Comparison of ENCODE assay signal across 8 cellular contexts in genomic region chr5:98309785-98310566, GRCh38.
A peak's percentile ranks its signal among the peaks of the same experiment; 100 is the strongest.
DNase-seq lines count a peak whose midpoint lies in the region; ATAC-seq and TF ChIP-seq lines count a peak whose summit lies in the region.

No MANE protein-coding gene starts in this region.

- H3K9ac ChIP-seq in mesenchymal stem cell (ENCODE audit: low read length): peak overlapping the region; percentile 90

- 36 to 57% methylated on average over 7 of the region's 7 CpGs for WGBS in body of pancreas, 2 donors
- 0% methylated on average over 7 of the region's 7 CpGs for WGBS in mesenchymal stem cell

- H2AFZ ChIP-seq in mesenchymal stem cell (ENCODE audit: low read depth, low read length): peak overlapping the region; percentile 58

- TF ChIP-seq POLR2A in body of pancreas (IDR thresholded peaks at IDR 0.05): no peak

- intact Hi-C loops in body of pancreas (cut with DNase I): no loop called here
- intact Hi-C loops in Caco-2 (cut with micrococcal nuclease; ENCODE audit: unreplicated experiment): no loop called here

- CTCF ChIA-PET in Caco-2 (lab: Charles Lee): no interaction called here

- POLR2A ChIA-PET in Caco-2 (lab: Charles Lee): no interaction called here

- no peak overlapping the region for H3K27ac ChIP-seq in body of pancreas
- peak overlapping the region; percentile 92 for H3K27ac ChIP-seq in mesenchymal stem cell (ENCODE audit: low read length, poor library complexity, severe bottlenecking)

- H2BK120ac ChIP-seq in mesenchymal stem cell (ENCODE audit: low read depth, low read length): no peak overlapping the region

- H3K27me3 Mint-ChIP-seq in Caco-2 (ENCODE audit: insufficient read depth, unreplicated experiment): no peaks in the 10 kb centered on the region

- H2BK15ac ChIP-seq in mesenchymal stem cell (ENCODE audit: low read depth, poor library complexity, severe bottlenecking): no peak overlapping the region

- ATAC-seq in HG02642 (IDR thresholded peaks at IDR 0.05; ENCODE audit: poor library complexity, unreplicated experiment) (peak; percentile 70), body of pancreas (peak; percentile 40)

- H3K4me3 Mint-ChIP-seq in Caco-2 (ENCODE audit: unreplicated experiment): no peak overlapping the region

- peak overlapping the region in 1 of 2 experiments; percentile 92 for H3K4ac ChIP-seq in mesenchymal stem cell (ENCODE audit: low read depth in 1 of 2, low read length in 2 of 2)

- H3K14ac ChIP-seq in mesenchymal stem cell (ENCODE audit: low read length in 2 of 2): peak overlapping the region in 1 of 2 experiments; percentile 41

- peak overlapping the region; percentile 14 for H2AK5ac ChIP-seq in mesenchymal stem cell (ENCODE audit: low read length, severe bottlenecking)

- H3K27me3 ChIP-seq in body of pancreas (no peaks in the 10 kb centered on the region), mesenchymal stem cell (ENCODE audit: control insufficient read depth in 1 of 2, insufficient read depth in 1 of 2, low read length in 2 of 2) (no peaks in the 10 kb centered on the region), Caco-2 (replicated peaks; ENCODE audit: control insufficient read depth, insufficient read depth, low read length) (no peaks in the 10 kb centered on the region)

- peak overlapping the region; percentile 87 to 97 for H3K18ac ChIP-seq in mesenchymal stem cell (ENCODE audit: low read depth in 1 of 2, low read length in 2 of 2)

- H3K9me3 Mint-ChIP-seq in Caco-2 (ENCODE audit: unreplicated experiment): no peaks in the 10 kb centered on the region

- H4K8ac ChIP-seq in mesenchymal stem cell (ENCODE audit: low read length): peak overlapping the region; percentile 90

- no peak overlapping the region for H4K91ac ChIP-seq in mesenchymal stem cell (ENCODE audit: low read length)

- peak overlapping the region; percentile 6 for H3K4me2 ChIP-seq in mesenchymal stem cell (ENCODE audit: low read length, poor library complexity, severe bottlenecking)

- no TSS peak for BruUV-seq in Caco-2 (replicated peaks; lab: Mats Ljungman, UMichigan)

- H3K36me3 Mint-ChIP-seq in Caco-2 (ENCODE audit: insufficient read depth, unreplicated experiment): no peaks in the 10 kb centered on the region

- no peaks in the 10 kb centered on the region for H3K4me1 Mint-ChIP-seq in Caco-2 (ENCODE audit: low read depth, unreplicated experiment)

- no peaks in the 10 kb centered on the region for H3K36me3 ChIP-seq in body of pancreas (replicated peaks in 1 of 2; ENCODE audit: insufficient read depth in 1 of 2, low read depth in 2 of 2)
- no peaks in the 10 kb centered on the region for H3K36me3 ChIP-seq in mesenchymal stem cell (ENCODE audit: control insufficient read depth in 1 of 2, insufficient read depth in 2 of 2, low read depth in 1 of 2, low read length in 2 of 2)
- no peaks in the 10 kb centered on the region for H3K36me3 ChIP-seq in Caco-2 (ENCODE audit: control insufficient read depth, insufficient read depth, low read length)

- no peaks in the 10 kb centered on the region for H3K79me1 ChIP-seq in mesenchymal stem cell (replicated peaks; ENCODE audit: low read length, poor library complexity, severe bottlenecking)

- no peaks in the 10 kb centered on the region for H3K4me1 ChIP-seq in body of pancreas
- H3K4me1 ChIP-seq in mesenchymal stem cell (ENCODE audit: control insufficient read depth, insufficient read depth, low read depth, low read length): peaks cover 3% of the 10 kb centered on the region
- no peaks in the 10 kb centered on the region for H3K4me1 ChIP-seq in Caco-2

- DNase-seq in stimulated activated CD4-positive, alpha-beta T cell treated with anti-CD3 and anti-CD28 coated beads, Interleukin-1b, Interleukin-23, amount 100 ng/mL, for 48 hours: peak; percentile 22
- DNase-seq in stimulated activated CD4-positive, alpha-beta T cell treated with anti-CD3 and anti-CD28 coated beads, Interleukin-4, amount 100 ng/mL, for 24 hours: no peak
- DNase-seq in NCI-H226: peak; percentile 96
- DNase-seq in body of pancreas: peak in 1 of 4 donors; percentile 6
- DNase-seq in mesenchymal stem cell: peak; percentile 100
- DNase-seq in Caco-2: no peak
- DNase-seq in NCI-H82 treated with DMSO at 0.1 percent for 48 hours (lab: John Stamatoyannopoulos, UW; ENCODE audit: unreplicated experiment): no peak

- H3K4me3 ChIP-seq in body of pancreas (no peak overlapping the region), mesenchymal stem cell (ENCODE audit: insufficient read depth in 1 of 2, low read depth in 1 of 2, low read length in 2 of 2) (peak overlapping the region in 1 of 2 experiments; percentile 58), Caco-2 (ENCODE audit: low read depth, low read length) (no peak overlapping the region)

- H3K9me3 ChIP-seq in body of pancreas (no peaks in the 10 kb centered on the region), mesenchymal stem cell (ENCODE audit: control insufficient read depth, low read length) (no peaks in the 10 kb centered on the region), Caco-2 (no peaks in the 10 kb centered on the region)

- TF ChIP-seq CTCF in body of pancreas (IDR thresholded peaks at IDR 0.05) (no peak), Caco-2 (IDR thresholded peaks at IDR 0.05; ENCODE audit: insufficient read depth in 1 of 2, low read depth in 1 of 2, low read length in 1 of 2, severe bottlenecking in 1 of 2, unreplicated experiment in 1 of 2) (no peak)

- H2BK12ac ChIP-seq in mesenchymal stem cell (ENCODE audit: low read length in 2 of 2): peak overlapping the region in 1 of 2 experiments; percentile 73

- H3K23ac ChIP-seq in mesenchymal stem cell (ENCODE audit: low read length in 2 of 2): no peak overlapping the region

- H2BK5ac ChIP-seq in mesenchymal stem cell (ENCODE audit: low read depth, low read length, poor library complexity, severe bottlenecking): peak overlapping the region; percentile 74

- no peak overlapping the region for H3K27ac Mint-ChIP-seq in Caco-2 (ENCODE audit: unreplicated experiment)

Comparison
In these comparisons a context has a peak if more than half of its experiments do, and no peak if none do; other contexts are left out.
1. DNase-seq: peak in stimulated activated CD4-positive, alpha-beta T cell treated with anti-CD3 and anti-CD28 coated beads, Interleukin-1b, Interleukin-23, amount 100 ng/mL, for 48 hours (single experiment), NCI-H226 (single experiment) and mesenchymal stem cell (single experiment); none in stimulated activated CD4-positive, alpha-beta T cell treated with anti-CD3 and anti-CD28 coated beads, Interleukin-4, amount 100 ng/mL, for 24 hours (single experiment), Caco-2 (0 of 2) and NCI-H82 treated with DMSO at 0.1 percent for 48 hours (single experiment).